ENCODE assay signal across 1 cellular context in genomic region chr2:239365071-239365781, GRCh38.
TF ChIP-seq lines count a peak whose summit lies in the region.

No MANE protein-coding gene starts in this region.

TF ChIP-seq in H1, 55 proteins besides CTCF, POLR2A, EP300 and RAD21:
- no peak for TF ChIP-seq CBX5 (IDR thresholded peaks at IDR 0.05; ENCODE audit: low read depth, low read length)
